33 cellular contexts compared by ENCODE assay signal in the genomic region with DNA sequence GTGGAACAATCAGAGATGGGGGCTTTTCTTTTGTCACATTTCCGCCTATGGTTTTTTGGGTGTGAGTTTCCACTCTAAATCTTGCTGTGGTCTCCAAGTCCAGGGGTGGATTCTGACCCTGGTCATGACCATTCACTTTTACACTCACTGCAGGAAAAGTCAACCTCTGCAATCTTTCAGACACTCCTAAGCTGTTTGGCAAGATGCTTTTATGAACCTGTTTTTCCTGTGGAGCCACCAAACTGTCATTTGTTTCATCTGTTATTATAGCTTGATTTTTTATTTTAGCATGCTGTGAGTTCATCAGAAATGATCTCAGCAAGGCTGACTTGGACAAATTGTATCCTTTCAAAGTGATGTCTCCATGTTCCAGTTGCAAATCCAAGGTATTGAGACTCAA. TPM values are rescaled to one million over a fixed set of nuclear protein-coding genes. Genes with fewer than 3 reads are reported as not detected.
DNase-seq lines count a peak whose midpoint lies in the region; ATAC-seq and TF ChIP-seq lines count a peak whose summit lies in the region.
"Had no signal": no experiment of that assay in that cellular context is flagged by ENCODE, and none has a peak within 500 bp of the region (broad histone marks: within the 10 kb centered on the region; RNA-seq: fewer than 3 reads in every experiment).

No MANE protein-coding gene starts in this region.

- H3K18ac ChIP-seq in H9 (ENCODE audit: insufficient read length, low read depth, low read length), result no peak overlapping the region

- no peak overlapping the region for H2BK12ac ChIP-seq in H9 (ENCODE audit: insufficient read length, low read depth, low read length)

- H3K4me2 ChIP-seq in OCI-LY1 (ENCODE audit: low read length), result no peak overlapping the region
- no peak overlapping the region for H3K4me2 ChIP-seq in H9 (ENCODE audit: insufficient read depth, insufficient read length, low read length)

- H4K5ac ChIP-seq in H9 (ENCODE audit: insufficient read length, low read depth, low read length), result no peak overlapping the region

- H3K4me3 Mint-ChIP-seq in activated naive CD4-positive, alpha-beta T cell treated with anti-CD3 and anti-CD28 coated beads, Interleukin-2, amount 10 ng/mL, durations not matched to agents 7 days and 5 days, result no peak overlapping the region
- no peak overlapping the region for H3K4me3 Mint-ChIP-seq in H9
- H3K4me3 Mint-ChIP-seq: activated B cell treated with CpG ODN at 0.5 μM for 24 hours; CD4-positive, alpha-beta memory T cell had no signal

- H4K91ac ChIP-seq in H9 (ENCODE audit: insufficient read length, low read depth, low read length), result no peak overlapping the region

- H3K23me2 ChIP-seq in H9 (ENCODE audit: insufficient read length, low read depth, low read length, poor library complexity, severe bottlenecking), result no peaks in the 10 kb centered on the region

- CTCF ChIA-PET in activated naive CD4-positive, alpha-beta T cell treated with anti-CD3 and anti-CD28 coated beads, Interleukin-2, amount 10 ng/mL, durations not matched to agents 7 days and 5 days (lab: Charles Lee), result no interaction called here

- no peak for TF ChIP-seq CTCF in OCI-LY1 (IDR thresholded peaks at IDR 0.05; ENCODE audit: low read length)
- TF ChIP-seq CTCF in dorsolateral prefrontal cortex (IDR thresholded peaks at IDR 0.05 in 54 of 56, conservative IDR thresholded peaks at IDR 0.05 in 2 of 56; ENCODE audit: low read depth in 1 of 56, partially characterized antibody in 56 of 56), result no peak
- TF ChIP-seq CTCF in prostate gland (IDR thresholded peaks at IDR 0.05), result no peak
- TF ChIP-seq CTCF in H9 (conservative IDR thresholded peaks at IDR 0.05), result no peak

- no peaks in the 10 kb centered on the region for H3K4me1 Mint-ChIP-seq in activated naive CD4-positive, alpha-beta T cell treated with anti-CD3 and anti-CD28 coated beads, Interleukin-2, amount 10 ng/mL, durations not matched to agents 7 days and 5 days
- H3K4me1 Mint-ChIP-seq in H9, result peaks cover 4 to 5% of the 10 kb centered on the region in 2 experiments; a peak in 3 of 4 replicates

- no peak for DNase-seq in activated naive CD4-positive, alpha-beta T cell treated with anti-CD3 and anti-CD28 coated beads, Interleukin-2, amount 10 ng/mL, durations not matched to agents 7 days and 5 days
- DNase-seq in activated naive CD4-positive, alpha-beta T cell (lab: John Stamatoyannopoulos, UW), result no peak
- DNase-seq in dorsolateral prefrontal cortex (no peak), prostate gland (ENCODE audit: low spot score) (peak; percentile 69), H9 (no peak), RPMI8226 (no peak)
- DNase-seq: activated B cell treated with CpG ODN at 0.5 μM for 24 hours; activated CD4-positive, alpha-beta T cell treated with anti-CD3 and anti-CD28 coated beads, Interleukin-2, amount 50 U/mL, for 1 hour; activated gamma-delta T cell; activated T-cell treated with anti-CD3 and anti-CD28 coated beads, Interleukin-2, amount 50 U/mL, for 1 hour; AML-193; caudate nucleus; CD4-positive, alpha-beta memory T cell; cortex of kidney; DMS 273 treated with DMSO at 0.1 percent for 48 hours; H7; Karpas-422; NCI-H1436; NCI-H2081; NCI-H526; NK-92 treated with Interleukin-12 subunit alpha and Interleukin-12 subunit beta, amount 100 ng/mL, for 24 hours; ovary; stimulated activated naive CD4-positive, alpha-beta T cell treated with Interleukin-2 at 50 U/mL for 16 hours; uterus had no signal

- no peak overlapping the region for H3K4ac ChIP-seq in H9 (ENCODE audit: low read depth, low read length)

- no peaks in the 10 kb centered on the region for H3K9me2 ChIP-seq in OCI-LY1 (ENCODE audit: low read depth, low read length)

- no peak overlapping the region for H2BK120ac ChIP-seq in H9 (ENCODE audit: low read depth, low read length, poor library complexity, severe bottlenecking)

- H2AK5ac ChIP-seq in H9 (ENCODE audit: insufficient read length, low read length), result no peak overlapping the region

- no peaks in the 10 kb centered on the region for H3K9me3 Mint-ChIP-seq in activated naive CD4-positive, alpha-beta T cell treated with anti-CD3 and anti-CD28 coated beads, Interleukin-2, amount 10 ng/mL, durations not matched to agents 7 days and 5 days
- no peaks in the 10 kb centered on the region for H3K9me3 Mint-ChIP-seq in H9
- H3K9me3 Mint-ChIP-seq: activated B cell treated with CpG ODN at 0.5 μM for 24 hours; CD4-positive, alpha-beta memory T cell had no signal

- no peaks in the 10 kb centered on the region for H3F3A ChIP-seq in OCI-LY1 (ENCODE audit: insufficient read depth, low read length)

- intact Hi-C loops in dorsolateral prefrontal cortex (cut with DNase I), result no loop called here
- intact Hi-C loops in prostate gland (cut with DNase I), result loop anchor here (10.0 kb wide), 1 partner anchor 270 kb away; no protein-coding TSS in a partner anchor

- no peak overlapping the region for H3T11ph ChIP-seq in H9 (ENCODE audit: low read length)

- 21% methylated on average over 1 of the region's 1 CpG for WGBS in prostate gland
- WGBS in H9 (ENCODE audit: extremely low coverage, insufficient read length, low lambda C conversion rate), result no CpG with 5 or more reads among the region's 1 CpG

- no peak overlapping the region for H3K14ac ChIP-seq in H9 (ENCODE audit: insufficient read depth, low read length)

- no peaks in the 10 kb centered on the region for H3K27me3 Mint-ChIP-seq in activated naive CD4-positive, alpha-beta T cell treated with anti-CD3 and anti-CD28 coated beads, Interleukin-2, amount 10 ng/mL, durations not matched to agents 7 days and 5 days
- H3K27me3 Mint-ChIP-seq in H9 (ENCODE audit: low read depth), result no peaks in the 10 kb centered on the region
- H3K27me3 Mint-ChIP-seq: activated B cell treated with CpG ODN at 0.5 μM for 24 hours; CD4-positive, alpha-beta memory T cell had no signal

- no peak overlapping the region for H3K23ac ChIP-seq in H9 (ENCODE audit: insufficient read length, low read depth, low read length)

- no peak overlapping the region for H4K8ac ChIP-seq in H9 (replicated peaks; ENCODE audit: insufficient read length, low read depth, low read length)

- no peaks in the 10 kb centered on the region for H3K79me2 ChIP-seq in OCI-LY1 (ENCODE audit: insufficient read depth, low read length)
- no peaks in the 10 kb centered on the region for H3K79me2 ChIP-seq in H9 (ENCODE audit: insufficient read depth, low read length)

- H2BK5ac ChIP-seq in H9 (ENCODE audit: insufficient read length, low read length), result no peak overlapping the region

- H3K9ac ChIP-seq in OCI-LY1 (ENCODE audit: low read length) (no peak overlapping the region), H9 (ENCODE audit: extremely low read depth, insufficient read length, low read length) (no peak overlapping the region)

- H3K9me3 ChIP-seq in OCI-LY1 (ENCODE audit: low read length) (no peaks in the 10 kb centered on the region), prostate gland (no peaks in the 10 kb centered on the region), H9 (ENCODE audit: control insufficient read depth, low read depth, low read length) (no peaks in the 10 kb centered on the region)
- H3K9me3 ChIP-seq: gastroesophageal sphincter, ovary, SJSA1, thoracic aorta, uterus had no signal

- H3K56ac ChIP-seq in H9 (ENCODE audit: insufficient read length, low read depth, low read length), result no peak overlapping the region

- H3K36me3 ChIP-seq in OCI-LY1 (ENCODE audit: insufficient read depth, low read length) (peaks cover 66% of the 10 kb centered on the region), prostate gland (no peaks in the 10 kb centered on the region)
- H3K36me3 ChIP-seq: ovary, uterus had no signal

- H3K27ac ChIP-seq in OCI-LY1 (ENCODE audit: low read depth, low read length, poor library complexity, severe bottlenecking), result peak overlapping the region; percentile 3
- H3K27ac ChIP-seq in dorsolateral prefrontal cortex, result peak overlapping the region in 41 of 59 donors; percentile 2 to 75 (median 50)
- H3K27ac ChIP-seq in prostate gland, result peak overlapping the region; percentile 54 to 67
- H3K27ac ChIP-seq in H9 (ENCODE audit: insufficient read length, low read depth, low read length), result no peak overlapping the region
- H3K27ac ChIP-seq: ovary, SJSA1, thoracic aorta, uterus had no signal

- H2AFZ ChIP-seq in OCI-LY1 (ENCODE audit: low read length) (no peak overlapping the region), H9 (ENCODE audit: low read length) (no peak overlapping the region)

- H3K4me3 ChIP-seq in OCI-LY1 (ENCODE audit: low read depth, low read length, poor library complexity, severe bottlenecking) (no peak overlapping the region), dorsolateral prefrontal cortex (no peak overlapping the region), prostate gland (no peak overlapping the region)
- H3K4me3 ChIP-seq: gastroesophageal sphincter, GM12878, ovary, SJSA1, skin epidermis, thoracic aorta, uterus had no signal

- TF ChIP-seq POLR2A in prostate gland (IDR thresholded peaks at IDR 0.05), result no peak

- H3K27ac Mint-ChIP-seq in activated naive CD4-positive, alpha-beta T cell treated with anti-CD3 and anti-CD28 coated beads, Interleukin-2, amount 10 ng/mL, durations not matched to agents 7 days and 5 days, result peak overlapping the region; percentile 31
- peak overlapping the region in 1 of 3 experiments; percentile 26; a peak in 1 of 7 replicates for H3K27ac Mint-ChIP-seq in H9
- H3K27ac Mint-ChIP-seq: activated B cell treated with CpG ODN at 0.5 μM for 24 hours; CD4-positive, alpha-beta memory T cell had no signal

- H3K4me1 ChIP-seq in OCI-LY1 (ENCODE audit: insufficient read depth, low read length, severe bottlenecking) (peaks cover 10% of the 10 kb centered on the region), prostate gland (replicated peaks) (peaks cover 3% of the 10 kb centered on the region), H9 (ENCODE audit: insufficient read depth, low read length) (no peaks in the 10 kb centered on the region; the same call in 1 of the 2 replicates)
- H3K4me1 ChIP-seq: SJSA1, uterus had no signal

- ATAC-seq in HG03520 (IDR thresholded peaks at IDR 0.05; ENCODE audit: unreplicated experiment), result no peak
- ATAC-seq: GM12878 had no signal

- no peak overlapping the region for H2BK20ac ChIP-seq in H9 (ENCODE audit: low read depth, low read length, poor library complexity, severe bottlenecking)

- H3K27me3 ChIP-seq in OCI-LY1 (ENCODE audit: insufficient read depth, low read length) (no peaks in the 10 kb centered on the region), dorsolateral prefrontal cortex (no peaks in the 10 kb centered on the region), prostate gland (replicated peaks; ENCODE audit: insufficient read depth) (no peaks in the 10 kb centered on the region), H9 (ENCODE audit: insufficient read depth, low read length) (no peaks in the 10 kb centered on the region)
- H3K27me3 ChIP-seq: gastroesophageal sphincter, ovary, SJSA1, uterus had no signal

- H4K20me1 ChIP-seq in OCI-LY1 (ENCODE audit: insufficient read depth, low read length) (no peaks in the 10 kb centered on the region), H9 (ENCODE audit: control insufficient read depth, insufficient read depth, insufficient read length) (no peaks in the 10 kb centered on the region)

- peaks cover 28% of the 10 kb centered on the region for H3K36me3 Mint-ChIP-seq in activated naive CD4-positive, alpha-beta T cell treated with anti-CD3 and anti-CD28 coated beads, Interleukin-2, amount 10 ng/mL, durations not matched to agents 7 days and 5 days
- peaks cover 5 to 55% (median 44%) of the 10 kb centered on the region in 3 experiments; a peak in 6 of 7 replicates for H3K36me3 Mint-ChIP-seq in H9 (ENCODE audit: insufficient read depth in 1 of 3, low read depth in 3 of 3)

- H2BK15ac ChIP-seq in H9 (ENCODE audit: low read depth, low read length), result no peak overlapping the region

- no peaks in the 10 kb centered on the region for H3K79me1 ChIP-seq in H9 (ENCODE audit: insufficient read depth, low read depth, low read length, poor library complexity, severe bottlenecking)

RNA-seq across cellular contexts. Expression of gene SYCP3, which starts 25.1 kb away (rescaled TPM):
- total RNA-seq in dorsolateral prefrontal cortex, result 1 to 10 TPM in 12 of 120 experiments, under 1 TPM in 93, not detected in 15; 0.12 to 2.7 (median 0.52) TPM
- 10 to 100 TPM in 1 of 2 donors, not detected in 1; 14.0 TPM for total RNA-seq in prostate gland
- 0.31 TPM in 1 of 2 replicates, not detected in the other for total RNA-seq in H9 (2021)
- total RNA-seq: astrocyte, H7, kidney epithelial cell, ovary, SJSA1, thoracic aorta had no signal
